In the genomic region with DNA sequence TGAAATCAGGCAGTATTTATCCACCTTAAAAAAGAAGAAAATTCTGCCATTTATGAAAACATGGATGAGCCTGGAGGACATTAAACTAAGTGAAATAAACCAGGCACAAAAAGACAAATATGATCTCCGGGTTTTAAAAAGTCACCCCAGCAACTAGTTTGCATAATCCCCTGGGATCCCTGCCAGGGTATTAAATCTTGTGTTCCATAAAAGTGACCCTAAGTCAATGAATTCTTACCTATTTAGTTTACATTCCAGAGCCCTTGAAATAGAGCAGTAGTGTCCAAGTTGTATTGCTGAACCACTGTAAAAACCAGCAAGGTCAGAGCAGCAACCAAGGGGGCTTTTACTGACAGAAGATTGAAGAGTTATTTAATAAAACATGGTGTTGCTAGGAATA, we compare ENCODE assay signal across 17 cellular contexts.
DNase-seq lines count a peak whose midpoint lies in the region; ATAC-seq and TF ChIP-seq lines count a peak whose summit lies in the region.
"Had no signal": no experiment of that assay in that cellular context is flagged by ENCODE, and none has a peak within 500 bp of the region (broad histone marks: within the 10 kb centered on the region; RNA-seq: fewer than 3 reads in every experiment).

No MANE protein-coding gene starts in this region.

- H3K79me2 ChIP-seq in GM23338 (replicated peaks; ENCODE audit: insufficient read depth) = no peaks in the 10 kb centered on the region

- no peaks in the 10 kb centered on the region for H3K4me1 ChIP-seq in GM23338 (ENCODE audit: insufficient read depth)
- H3K4me1 ChIP-seq in muscle layer of colon (ENCODE audit: insufficient read depth, low read length) = peaks cover 13% of the 10 kb centered on the region

- no peak for TF ChIP-seq CTCF in GM23338 (conservative IDR thresholded peaks at IDR 0.05; ENCODE audit: low read depth in 2 of 2)
- TF ChIP-seq CTCF in astrocyte of the spinal cord (IDR thresholded peaks at IDR 0.05; ENCODE audit: low read depth, low read length) = no peak

- H3K27ac Mint-ChIP-seq in GM23338 = no peak overlapping the region
- H3K27ac Mint-ChIP-seq: CD14-positive monocyte had no signal

- no peaks in the 10 kb centered on the region for H3K9me3 ChIP-seq in muscle layer of colon (ENCODE audit: low read length)

- no peak overlapping the region for H3K4me2 ChIP-seq in GM23338
- H3K4me2 ChIP-seq: PC-9 had no signal

- H3K27me3 Mint-ChIP-seq in GM23338 (ENCODE audit: insufficient read depth, low read depth, poor library complexity) = no peaks in the 10 kb centered on the region

- H2AFZ ChIP-seq in GM23338 = peak overlapping the region; percentile 18; the same call in 1 of the 2 replicates
- H2AFZ ChIP-seq: PC-9 had no signal

- H3K4me3 Mint-ChIP-seq in GM23338 = no peak overlapping the region
- H3K4me3 Mint-ChIP-seq: CD14-positive monocyte had no signal

- peaks cover 6% of the 10 kb centered on the region; the same call in 1 of the 2 replicates for H3K9me2 ChIP-seq in GM23338 (ENCODE audit: insufficient read depth)

- H3K36me3 Mint-ChIP-seq in GM23338 (ENCODE audit: low read depth) = no peaks in the 10 kb centered on the region
- H3K36me3 Mint-ChIP-seq: CD14-positive monocyte had no signal

- no peaks in the 10 kb centered on the region for H3K9me3 Mint-ChIP-seq in GM23338

- DNase-seq in GM23338 (ENCODE audit: low spot score) (no peak), NCI-H526 treated with DMSO at 0.1 percent for 48 hours (lab: John Stamatoyannopoulos, UW) (peak; percentile 21), astrocyte of the spinal cord (ENCODE audit: low read depth, low spot score) (peak; percentile 8), DMS153 (lab: John Stamatoyannopoulos, UW) (no peak), ureter (ENCODE audit: low spot score) (no peak), SW 1271 (lab: John Stamatoyannopoulos, UW) (no peak)
- DNase-seq: COR-L47, DMS79 treated with DMSO at 0.1 percent for 48 hours, GDM1, GOT3, NCI-H1930, NCI-H2171, NCI-H446 treated with DMSO at 0.1 percent for 48 hours, PC-9 had no signal

- H3F3A ChIP-seq in GM23338 (replicated peaks; ENCODE audit: low read depth) = no peaks in the 10 kb centered on the region

- H3K4me3 ChIP-seq in GM23338 (no peak overlapping the region), astrocyte of the spinal cord (ENCODE audit: low read depth, low read length) (no peak overlapping the region), muscle layer of colon (ENCODE audit: low read depth in 1 of 2, low read length in 2 of 2) (no peak overlapping the region)
- H3K4me3 ChIP-seq: PC-9 had no signal

- H3K4me1 Mint-ChIP-seq in GM23338 = peaks cover 2% of the 10 kb centered on the region; the same call in 1 of the 3 replicates
- H3K4me1 Mint-ChIP-seq: CD14-positive monocyte had no signal

- no peaks in the 10 kb centered on the region for H4K20me1 ChIP-seq in GM23338 (replicated peaks; ENCODE audit: insufficient read depth)

- no peaks in the 10 kb centered on the region for H3K36me3 ChIP-seq in GM23338 (ENCODE audit: insufficient read depth)
- no peaks in the 10 kb centered on the region for H3K36me3 ChIP-seq in muscle layer of colon (ENCODE audit: insufficient read depth, low read length)

- H3K27ac ChIP-seq in GM23338 (ENCODE audit: low read depth) (no peak overlapping the region), muscle layer of colon (ENCODE audit: low read depth, low read length) (peak overlapping the region; percentile 82)
- H3K27ac ChIP-seq: PC-9 had no signal

- ATAC-seq in GM23338 (no peak), GM21723 (IDR thresholded peaks at IDR 0.05; ENCODE audit: unreplicated experiment) (no peak)

- H3K9ac ChIP-seq in muscle layer of colon (ENCODE audit: low read length) = no peak overlapping the region

- in situ Hi-C loops in astrocyte of the spinal cord (cut with HindIII; ENCODE audit: low sequenced_read_pairs) = no loop called here

- H3K27me3 ChIP-seq in GM23338 (ENCODE audit: insufficient read depth) = no peaks in the 10 kb centered on the region
- H3K27me3 ChIP-seq in muscle layer of colon (ENCODE audit: control insufficient read depth in 1 of 2, insufficient read depth in 2 of 2, low read length in 2 of 2) = no peaks in the 10 kb centered on the region

TF ChIP-seq in GM23338, 12 proteins besides CTCF, POLR2A, EP300 and RAD21:
- TF ChIP-seq EZH2 (IDR thresholded peaks at IDR 0.05; ENCODE audit: low read depth, unreplicated experiment) (no peak), CREB1 (CRISPR knock-in tag; IDR thresholded peaks at IDR 0.05; ENCODE audit: low read depth) (no peak), POLR2AphosphoS5 (IDR thresholded peaks at IDR 0.05; ENCODE audit: low read depth) (no peak), JUNB (IDR thresholded peaks at IDR 0.05; ENCODE audit: unreplicated experiment) (no peak), NANOG (IDR thresholded peaks at IDR 0.05; ENCODE audit: borderline replicate concordance) (no peak), EZH2phosphoT487 (IDR thresholded peaks at IDR 0.05; ENCODE audit: unreplicated experiment) (no peak), STAT1 (IDR thresholded peaks at IDR 0.05; ENCODE audit: unreplicated experiment) (no peak)
- TF ChIP-seq, protein P1, sequence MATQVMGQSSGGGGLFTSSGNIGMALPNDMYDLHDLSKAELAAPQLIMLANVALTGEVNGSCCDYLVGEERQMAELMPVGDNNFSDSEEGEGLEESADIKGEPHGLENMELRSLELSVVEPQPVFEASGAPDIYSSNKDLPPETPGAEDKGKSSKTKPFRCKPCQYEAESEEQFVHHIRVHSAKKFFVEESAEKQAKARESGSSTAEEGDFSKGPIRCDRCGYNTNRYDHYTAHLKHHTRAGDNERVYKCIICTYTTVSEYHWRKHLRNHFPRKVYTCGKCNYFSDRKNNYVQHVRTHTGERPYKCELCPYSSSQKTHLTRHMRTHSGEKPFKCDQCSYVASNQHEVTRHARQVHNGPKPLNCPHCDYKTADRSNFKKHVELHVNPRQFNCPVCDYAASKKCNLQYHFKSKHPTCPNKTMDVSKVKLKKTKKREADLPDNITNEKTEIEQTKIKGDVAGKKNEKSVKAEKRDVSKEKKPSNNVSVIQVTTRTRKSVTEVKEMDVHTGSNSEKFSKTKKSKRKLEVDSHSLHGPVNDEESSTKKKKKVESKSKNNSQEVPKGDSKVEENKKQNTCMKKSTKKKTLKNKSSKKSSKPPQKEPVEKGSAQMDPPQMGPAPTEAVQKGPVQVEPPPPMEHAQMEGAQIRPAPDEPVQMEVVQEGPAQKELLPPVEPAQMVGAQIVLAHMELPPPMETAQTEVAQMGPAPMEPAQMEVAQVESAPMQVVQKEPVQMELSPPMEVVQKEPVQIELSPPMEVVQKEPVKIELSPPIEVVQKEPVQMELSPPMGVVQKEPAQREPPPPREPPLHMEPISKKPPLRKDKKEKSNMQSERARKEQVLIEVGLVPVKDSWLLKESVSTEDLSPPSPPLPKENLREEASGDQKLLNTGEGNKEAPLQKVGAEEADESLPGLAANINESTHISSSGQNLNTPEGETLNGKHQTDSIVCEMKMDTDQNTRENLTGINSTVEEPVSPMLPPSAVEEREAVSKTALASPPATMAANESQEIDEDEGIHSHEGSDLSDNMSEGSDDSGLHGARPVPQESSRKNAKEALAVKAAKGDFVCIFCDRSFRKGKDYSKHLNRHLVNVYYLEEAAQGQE (IDR thresholded peaks at IDR 0.05; ENCODE audit: unreplicated experiment) = no peak

Comparison
In these comparisons a context has a peak if more than half of its experiments do, and no peak if none do; other contexts are left out.
1. DNase-seq: peak in NCI-H526 treated with DMSO at 0.1 percent for 48 hours (single experiment) and astrocyte of the spinal cord (single experiment); none in GM23338 (single experiment), DMS153 (single experiment), ureter (single experiment) and SW 1271 (0 of 2).